In the genomic region with DNA sequence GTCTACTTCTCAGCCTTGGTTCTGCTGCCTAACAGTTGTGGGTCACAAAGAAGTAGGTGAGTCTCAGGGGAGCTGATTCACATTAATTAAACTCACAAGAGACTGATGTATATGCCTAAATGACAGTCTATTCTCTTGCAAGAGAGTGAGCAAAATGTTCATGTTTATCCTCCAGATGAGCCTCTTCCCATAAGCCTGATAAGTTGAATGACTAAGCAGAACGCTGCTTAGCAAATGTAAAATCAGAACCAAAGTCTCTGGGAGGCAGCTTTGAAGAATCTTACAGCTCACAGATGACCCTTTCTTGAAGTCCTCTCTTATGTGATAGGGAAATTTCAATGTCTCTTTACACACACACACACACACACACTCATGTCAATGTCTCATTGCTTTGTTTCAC, we compare ENCODE assay signal across 32 cellular contexts.
"Had no signal": no experiment of that assay in that cellular context is flagged by ENCODE, and none has a peak within 500 bp of the region (broad histone marks: within the 10 kb centered on the region; RNA-seq: fewer than 3 reads in every experiment).

No MANE protein-coding gene starts in this region.

- H3K9me3 ChIP-seq: ascending aorta had no signal

- H3K4me3 ChIP-seq: ascending aorta, cardiac muscle cell had no signal

- H3K27me3 ChIP-seq: ascending aorta, cardiac muscle cell had no signal

- H3K4me1 ChIP-seq: ascending aorta had no signal

- FAIRE-seq: bronchial epithelial cell had no signal

- H3K36me3 ChIP-seq: ascending aorta, cardiac muscle cell, WERI-Rb-1 had no signal

- DNase-seq: activated CD4-positive, alpha-beta memory T cell treated with anti-CD3 and anti-CD28 coated beads, Interleukin-2, amount 10 ng/mL, durations not matched to agents 7 days and 5 days; activated CD4-positive, alpha-beta T cell treated with anti-CD3 and anti-CD28 coated beads for 1 hour; activated CD4-positive, alpha-beta T cell treated with anti-CD3 and anti-CD28 coated beads for 36 hours; activated CD4-positive, alpha-beta T cell treated with anti-CD3 and anti-CD28 coated beads for 48 hours; activated CD4-positive, alpha-beta T cell treated with anti-CD3 and anti-CD28 coated beads, Interleukin-2, amount 10 ng/mL, durations not matched to agents 7 days and 5 days; activated CD4-positive, alpha-beta T cell treated with anti-CD3 and anti-CD28 coated beads, Interleukin-2, amount 50 U/mL, for 48 hours; activated CD4-positive, CD25-positive, alpha-beta regulatory T cell; activated CD8-positive, alpha-beta memory T cell treated with anti-CD3 and anti-CD28 coated beads for 24 hours; activated CD8-positive, alpha-beta memory T cell treated with anti-CD3 and anti-CD28 coated beads, Interleukin-2, amount 10 ng/mL, durations not matched to agents 7 days and 5 days; activated CD8-positive, alpha-beta memory T cell treated with anti-CD3 and anti-CD28 coated beads, Interleukin-2, amount 50 U/mL, for 48 hours; activated CD8-positive, alpha-beta T cell treated with anti-CD3 and anti-CD28 coated beads, Interleukin-2, amount 10 ng/mL, durations not matched to agents 7 days and 5 days; activated effector memory CD4-positive, alpha-beta T cell treated with Interleukin-2 at 50 U/mL for 16 hours; activated gamma-delta T cell; activated naive CD4-positive, alpha-beta T cell treated with anti-CD3 and anti-CD28 coated beads, Interleukin-2, amount 10 ng/mL, durations not matched to agents 7 days and 5 days; activated naive CD4-positive, alpha-beta T cell treated with Interleukin-2 at 50 U/mL for 16 hours; activated naive CD8-positive, alpha-beta T cell treated with anti-CD3 and anti-CD28 coated beads, Interleukin-2, amount 10 ng/mL, durations not matched to agents 7 days and 5 days; activated naive CD8-positive, alpha-beta T cell treated with anti-CD3 and anti-CD28 coated beads, Interleukin-2, amount 50 U/mL, for 24 hours; activated T-cell treated with anti-CD3 and anti-CD28 coated beads, Interleukin-2, amount 50 U/mL, for 24 hours; activated T-cell treated with anti-CD3 and anti-CD28 coated beads, Interleukin-2, amount 50 U/mL, for 48 hours; amygdala; anterior cingulate cortex; caudate nucleus; cerebellar nuclear complex; T-cell; T-helper 2 cell; T-helper 9 cell; WERI-Rb-1 had no signal

- H3K27ac ChIP-seq: ascending aorta, cardiac muscle cell, WERI-Rb-1 had no signal

- ATAC-seq: activated CD4-positive, alpha-beta T cell treated with anti-CD3 and anti-CD28 coated beads for 36 hours; activated CD4-positive, CD25-positive, alpha-beta regulatory T cell treated with anti-CD3 and anti-CD28 coated beads, Interleukin-2, amount 50 U/mL, for 24 hours; activated CD8-positive, alpha-beta memory T cell treated with anti-CD3 and anti-CD28 coated beads, Interleukin-2, amount 10 ng/mL, durations not matched to agents 7 days and 5 days; activated CD8-positive, alpha-beta T cell treated with anti-CD3 and anti-CD28 coated beads, Interleukin-2, amount 10 ng/mL, durations not matched to agents 7 days and 5 days; activated naive CD8-positive, alpha-beta T cell treated with anti-CD3 and anti-CD28 coated beads, Interleukin-2, amount 50 U/mL, for 24 hours; T-cell; WTC11 had no signal
